Comparison of ENCODE assay signal across 18 cellular contexts in the genomic region with DNA sequence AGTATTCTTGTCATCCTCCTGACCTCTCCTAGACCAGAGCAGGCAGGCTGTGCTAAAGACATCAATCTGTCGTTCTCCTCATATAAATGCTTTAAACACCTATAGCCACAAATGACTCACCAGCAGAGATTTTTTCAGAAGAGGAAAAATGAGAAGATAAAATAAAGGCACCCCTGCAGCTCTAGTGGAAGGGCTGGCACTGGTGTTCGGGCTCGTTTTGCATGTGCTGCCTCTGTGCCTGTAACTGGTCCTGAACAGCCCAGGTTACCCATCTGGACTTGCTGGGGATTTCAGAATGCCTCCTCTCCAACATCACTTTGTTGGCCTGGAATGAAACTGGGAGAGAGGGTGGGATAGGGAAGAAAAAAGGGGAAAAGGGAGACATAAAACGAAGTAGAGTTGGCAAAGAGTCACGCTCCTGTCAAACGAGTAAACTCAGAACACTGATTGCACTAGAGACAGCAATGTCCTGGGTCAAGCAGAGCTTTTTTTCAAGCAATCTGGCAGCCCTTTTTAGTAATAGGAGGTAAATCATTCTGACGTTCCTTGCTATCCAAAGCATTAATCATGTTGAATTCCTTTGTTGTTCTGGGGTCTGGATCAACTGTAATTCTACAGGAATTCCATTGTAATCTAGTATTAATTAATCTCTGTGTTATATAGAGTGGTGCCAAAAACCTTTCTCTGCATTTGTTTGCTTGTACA.
A peak's percentile ranks its signal among the peaks of the same experiment; 100 is the strongest.
DNase-seq lines count a peak whose midpoint lies in the region; ATAC-seq and TF ChIP-seq lines count a peak whose summit lies in the region.
"Had no signal": no experiment of that assay in that cellular context is flagged by ENCODE, and none has a peak within 500 bp of the region (broad histone marks: within the 10 kb centered on the region; RNA-seq: fewer than 3 reads in every experiment).

No MANE protein-coding gene starts in this region.

- H3K9ac ChIP-seq in Karpas-422 (ENCODE audit: low read length): no peak overlapping the region

- H2AFZ ChIP-seq in Karpas-422 (ENCODE audit: low read length): no peak overlapping the region

- H3K9me3 ChIP-seq in Karpas-422 (ENCODE audit: low read length): no peaks in the 10 kb centered on the region
- H3K9me3 ChIP-seq: ascending aorta, right lobe of liver had no signal

- H3K9me2 ChIP-seq in Karpas-422 (replicated peaks; ENCODE audit: insufficient read depth, low read length): no peaks in the 10 kb centered on the region

- H3K27me3 Mint-ChIP-seq in progenitor cell of endocrine pancreas: peaks cover 11% of the 10 kb centered on the region
- peaks cover 14% of the 10 kb centered on the region for H3K27me3 Mint-ChIP-seq in activated T-helper 1 cell treated with anti-CD3 and anti-CD28 coated beads, Interleukin-12 subunit alpha, Interleukin-12 subunit beta, Interleukin-2, Interleukin-4 antibody, amounts not matched to agents 30 ng/mL and 10 ng/mL and 1 ng/mL, durations not matched to agents 14 hours and 24 hours and 36 hours (ENCODE audit: insufficient read depth)

- H3K4me1 Mint-ChIP-seq in progenitor cell of endocrine pancreas (ENCODE audit: low read depth): peaks cover 17% of the 10 kb centered on the region
- no peaks in the 10 kb centered on the region for H3K4me1 Mint-ChIP-seq in activated T-helper 1 cell treated with anti-CD3 and anti-CD28 coated beads, Interleukin-12 subunit alpha, Interleukin-12 subunit beta, Interleukin-2, Interleukin-4 antibody, amounts not matched to agents 30 ng/mL and 10 ng/mL and 1 ng/mL, durations not matched to agents 14 hours and 24 hours and 36 hours (ENCODE audit: low read depth)

- no peak for TF ChIP-seq CTCF in progenitor cell of endocrine pancreas (IDR thresholded peaks at IDR 0.05; ENCODE audit: unreplicated experiment)

- H3K27ac ChIP-seq in epithelial cell of prostate (peak overlapping the region; percentile 85), Karpas-422 (ENCODE audit: low read length) (no peak overlapping the region)
- H3K27ac ChIP-seq: ascending aorta, right lobe of liver had no signal

- no peaks in the 10 kb centered on the region for H3K27me3 ChIP-seq in Karpas-422 (ENCODE audit: low read length)
- H3K27me3 ChIP-seq: ascending aorta, right lobe of liver had no signal

- no peaks in the 10 kb centered on the region for H3K4me1 ChIP-seq in Karpas-422 (ENCODE audit: low read length)
- H3K4me1 ChIP-seq: ascending aorta, right lobe of liver had no signal

- no peak overlapping the region for H3K4me3 ChIP-seq in Karpas-422 (ENCODE audit: low read length)
- H3K4me3 ChIP-seq: ascending aorta, right lobe of liver had no signal

- H3K79me2 ChIP-seq in Karpas-422 (ENCODE audit: low read length): no peaks in the 10 kb centered on the region

- H3K4me3 Mint-ChIP-seq in progenitor cell of endocrine pancreas (ENCODE audit: low read depth): no peak overlapping the region
- no peak overlapping the region for H3K4me3 Mint-ChIP-seq in activated T-helper 1 cell treated with anti-CD3 and anti-CD28 coated beads, Interleukin-12 subunit alpha, Interleukin-12 subunit beta, Interleukin-2, Interleukin-4 antibody, amounts not matched to agents 30 ng/mL and 10 ng/mL and 1 ng/mL, durations not matched to agents 14 hours and 24 hours and 36 hours
- H3K4me3 Mint-ChIP-seq: activated naive CD4-positive, alpha-beta T cell treated with anti-CD3 and anti-CD28 coated beads for 36 hours; stimulated activated naive CD8-positive, alpha-beta T cell treated with anti-CD3 and anti-CD28 coated beads, Interleukin-15, Interleukin-2, amounts not matched to agents 100 ng/mL and 50 ng/mL, for 24 hours; type B pancreatic cell had no signal

- no peaks in the 10 kb centered on the region for H3K36me3 ChIP-seq in Karpas-422 (ENCODE audit: insufficient read depth, low read length)
- H3K36me3 ChIP-seq: ascending aorta, right lobe of liver had no signal

- no peaks in the 10 kb centered on the region for H3K36me3 Mint-ChIP-seq in progenitor cell of endocrine pancreas (ENCODE audit: insufficient read depth)
- no peaks in the 10 kb centered on the region for H3K36me3 Mint-ChIP-seq in activated T-helper 1 cell treated with anti-CD3 and anti-CD28 coated beads, Interleukin-12 subunit alpha, Interleukin-12 subunit beta, Interleukin-2, Interleukin-4 antibody, amounts not matched to agents 30 ng/mL and 10 ng/mL and 1 ng/mL, durations not matched to agents 14 hours and 24 hours and 36 hours (ENCODE audit: low read depth)
- H3K36me3 Mint-ChIP-seq: type B pancreatic cell had no signal

- intact Hi-C loops in activated T-helper 1 cell treated with anti-CD3 and anti-CD28 coated beads, Interleukin-12 subunit alpha, Interleukin-12 subunit beta, Interleukin-2, Interleukin-4 antibody, amounts not matched to agents 30 ng/mL and 10 ng/mL and 1 ng/mL, durations not matched to agents 14 hours and 24 hours and 36 hours (cut with micrococcal nuclease): no loop called here

- H4K20me1 ChIP-seq in Karpas-422 (ENCODE audit: insufficient read depth, low read depth, low read length): no peaks in the 10 kb centered on the region

- ATAC-seq in GM21723 (IDR thresholded peaks at IDR 0.05; ENCODE audit: unreplicated experiment) (no peak), GM19023 (IDR thresholded peaks at IDR 0.05; ENCODE audit: unreplicated experiment) (no peak)

- H3K4me2 ChIP-seq in Karpas-422 (ENCODE audit: low read depth, low read length, poor library complexity, severe bottlenecking): no peak overlapping the region

- H3K27ac Mint-ChIP-seq in progenitor cell of endocrine pancreas: peak overlapping the region; percentile 19
- H3K27ac Mint-ChIP-seq in activated T-helper 1 cell treated with anti-CD3 and anti-CD28 coated beads, Interleukin-12 subunit alpha, Interleukin-12 subunit beta, Interleukin-2, Interleukin-4 antibody, amounts not matched to agents 30 ng/mL and 10 ng/mL and 1 ng/mL, durations not matched to agents 14 hours and 24 hours and 36 hours: no peak overlapping the region
- H3K27ac Mint-ChIP-seq: activated naive CD4-positive, alpha-beta T cell treated with anti-CD3 and anti-CD28 coated beads for 36 hours; stimulated activated naive CD8-positive, alpha-beta T cell treated with anti-CD3 and anti-CD28 coated beads, Interleukin-15, Interleukin-2, amounts not matched to agents 100 ng/mL and 50 ng/mL, for 24 hours; type B pancreatic cell had no signal

- peak; percentile 55 for DNase-seq in EL
- DNase-seq in NCI-H69 (lab: John Stamatoyannopoulos, UW): peak; percentile 52
- no peak for DNase-seq in epithelial cell of prostate (ENCODE audit: low read depth, low spot score)
- DNase-seq in progenitor cell of endocrine pancreas (ENCODE audit: low spot score, unreplicated experiment): no peak
- DNase-seq in Karpas-422: no peak
- DNase-seq in activated T-helper 1 cell treated with anti-CD3 and anti-CD28 coated beads, Interleukin-12 subunit alpha, Interleukin-12 subunit beta, Interleukin-2, Interleukin-4 antibody, amounts not matched to agents 30 ng/mL and 10 ng/mL and 1 ng/mL, durations not matched to agents 14 hours and 24 hours and 36 hours (ENCODE audit: low spot score): no peak
- DNase-seq: activated CD4-positive, alpha-beta T cell treated with anti-CD3 and anti-CD28 coated beads, Interleukin-2, amount 50 U/mL, for 48 hours; activated naive CD4-positive, alpha-beta T cell treated with anti-CD3 and anti-CD28 coated beads for 36 hours; activated T-cell treated with anti-CD3 and anti-CD28 coated beads for 4 hours; KG1; NCI-H82; right lobe of liver; SW 1271 had no signal

- H3K9me3 Mint-ChIP-seq in progenitor cell of endocrine pancreas (ENCODE audit: low read depth): no peaks in the 10 kb centered on the region
- no peaks in the 10 kb centered on the region for H3K9me3 Mint-ChIP-seq in activated T-helper 1 cell treated with anti-CD3 and anti-CD28 coated beads, Interleukin-12 subunit alpha, Interleukin-12 subunit beta, Interleukin-2, Interleukin-4 antibody, amounts not matched to agents 30 ng/mL and 10 ng/mL and 1 ng/mL, durations not matched to agents 14 hours and 24 hours and 36 hours
- H3K9me3 Mint-ChIP-seq: activated naive CD4-positive, alpha-beta T cell treated with anti-CD3 and anti-CD28 coated beads for 36 hours; stimulated activated naive CD8-positive, alpha-beta T cell treated with anti-CD3 and anti-CD28 coated beads, Interleukin-15, Interleukin-2, amounts not matched to agents 100 ng/mL and 50 ng/mL, for 24 hours; type B pancreatic cell had no signal

Comparison
In these comparisons a context has a peak if more than half of its experiments do, and no peak if none do; other contexts are left out.
1. DNase-seq: peak in EL (single experiment) and NCI-H69 (single experiment); none in epithelial cell of prostate (single experiment), progenitor cell of endocrine pancreas (single experiment), Karpas-422 (single experiment) and activated T-helper 1 cell treated with anti-CD3 and anti-CD28 coated beads, Interleukin-12 subunit alpha, Interleukin-12 subunit beta, Interleukin-2, Interleukin-4 antibody, amounts not matched to agents 30 ng/mL and 10 ng/mL and 1 ng/mL, durations not matched to agents 14 hours and 24 hours and 36 hours (single experiment).